In genomic region chr1:47843781-47844555, GRCh38 we compare ENCODE assay signal across 19 cellular contexts.
"Had no signal": no experiment of that assay in that cellular context is flagged by ENCODE, and none has a peak within 500 bp of the region (broad histone marks: within the 10 kb centered on the region; RNA-seq: fewer than 3 reads in every experiment).

No MANE protein-coding gene starts in this region.

- H3K4me3 ChIP-seq: colonic mucosa, left ventricle myocardium inferior, lower lobe of right lung, neural progenitor cell, pancreas, uterus had no signal

- H3K9me3 ChIP-seq: colonic mucosa, left ventricle myocardium inferior, lower lobe of right lung, pancreas, uterus had no signal

- H3K4me3 Mint-ChIP-seq: memory B cell, naive B cell, neural progenitor cell, type B pancreatic cell had no signal

- H3K27me3 ChIP-seq: colonic mucosa, neural progenitor cell, pancreas, uterus had no signal

- DNase-seq: colonic mucosa; effector CD4-positive, alpha-beta T cell; foreskin melanocyte; hippocampal formation; kidney glomerular epithelial cell; left ventricle myocardium inferior; lower lobe of right lung; midbrain; naive B cell; nucleus accumbens; pancreas; small intestine; stimulated activated CD4-positive, alpha-beta T cell treated with anti-CD3 and anti-CD28 coated beads, Interleukin-12 subunit alpha, Interleukin-12 subunit beta, amount 100 ng/mL, for 4 hours; stimulated activated naive CD4-positive, alpha-beta T cell treated with Interleukin-2 at 50 U/mL for 16 hours; uterus had no signal

- H3K36me3 Mint-ChIP-seq: memory B cell, naive B cell, type B pancreatic cell had no signal

- H3K27ac Mint-ChIP-seq: memory B cell, naive B cell, neural progenitor cell, progenitor cell of endocrine pancreas, type B pancreatic cell had no signal

- H3K36me3 ChIP-seq: colonic mucosa, left ventricle myocardium inferior, lower lobe of right lung, neural progenitor cell, pancreas, uterus had no signal

- H3K4me1 ChIP-seq: colonic mucosa, left ventricle myocardium inferior, lower lobe of right lung, pancreas, uterus had no signal

- H3K27ac ChIP-seq: colonic mucosa, left ventricle myocardium inferior, lower lobe of right lung, neural progenitor cell, pancreas, uterus had no signal

- H3K4me1 Mint-ChIP-seq: memory B cell, naive B cell had no signal

- H3K9me3 Mint-ChIP-seq: memory B cell, naive B cell, neural progenitor cell, type B pancreatic cell had no signal

- H3K27me3 Mint-ChIP-seq: progenitor cell of endocrine pancreas had no signal

- H3K9ac ChIP-seq: neural progenitor cell had no signal
